ENCODE assay signal across 11 cellular contexts in the genomic region with DNA sequence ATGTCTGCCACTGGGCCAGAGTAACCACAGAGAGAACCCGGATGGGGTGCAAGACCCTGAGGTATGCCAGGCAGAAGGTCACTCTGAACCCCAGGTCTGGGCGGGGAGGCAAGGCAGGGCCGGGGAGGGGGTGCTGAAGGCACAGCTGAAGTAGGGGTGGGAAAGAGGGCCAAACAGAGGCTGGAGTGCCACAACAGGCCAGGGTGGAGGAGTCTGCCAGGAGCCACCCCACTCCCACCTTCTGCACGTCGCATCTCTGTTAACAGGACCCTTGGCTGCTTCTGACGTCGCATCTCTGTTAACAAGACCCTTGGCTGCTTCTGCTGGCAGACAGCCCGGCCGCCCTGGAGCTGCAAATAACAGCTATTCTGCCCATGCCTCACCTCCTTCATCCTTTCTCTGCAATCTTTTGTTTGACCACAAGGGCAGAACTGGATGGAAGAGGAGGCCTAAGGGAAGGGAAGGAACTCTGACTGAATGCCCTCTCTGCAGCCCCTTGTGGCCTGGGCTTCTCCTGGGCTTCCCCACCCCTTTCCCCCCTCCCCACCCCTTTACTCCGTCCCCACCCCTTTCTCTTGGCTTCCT. TPM values are rescaled to one million over a fixed set of nuclear protein-coding genes. Genes with fewer than 3 reads are reported as not detected.
DNase-seq lines count a peak whose midpoint lies in the region; ATAC-seq and TF ChIP-seq lines count a peak whose summit lies in the region.
"Had no signal": no experiment of that assay in that cellular context is flagged by ENCODE, and none has a peak within 500 bp of the region (broad histone marks: within the 10 kb centered on the region; RNA-seq: fewer than 3 reads in every experiment).

No MANE protein-coding gene starts in this region.

- no peak overlapping the region for H3K27ac ChIP-seq in cardiac muscle cell
- no peak overlapping the region for H3K27ac ChIP-seq in thoracic aorta
- H3K27ac ChIP-seq in upper lobe of right lung, result no peak overlapping the region
- H3K27ac ChIP-seq: Peyer's patch had no signal

- H3K27me3 ChIP-seq in cardiac muscle cell (no peaks in the 10 kb centered on the region), thoracic aorta (replicated peaks; ENCODE audit: insufficient read depth) (no peaks in the 10 kb centered on the region), upper lobe of right lung (no peaks in the 10 kb centered on the region)
- H3K27me3 ChIP-seq: Peyer's patch had no signal

- ATAC-seq in thoracic aorta (ENCODE audit: insufficient number of reproducible peaks, low FRiP score, low read depth) (no peak), GM19467 (IDR thresholded peaks at IDR 0.05; ENCODE audit: unreplicated experiment) (no peak), upper lobe of right lung (no peak)

- H3K9me3 ChIP-seq in cardiac muscle cell (ENCODE audit: low read depth) (no peaks in the 10 kb centered on the region), thoracic aorta (no peaks in the 10 kb centered on the region), upper lobe of right lung (no peaks in the 10 kb centered on the region)
- H3K9me3 ChIP-seq: Peyer's patch had no signal

- H3K4me3 ChIP-seq in cardiac muscle cell, result no peak overlapping the region
- no peak overlapping the region for H3K4me3 ChIP-seq in thoracic aorta
- no peak overlapping the region for H3K4me3 ChIP-seq in upper lobe of right lung
- H3K4me3 ChIP-seq: Peyer's patch had no signal

- peak; percentile 45 for DNase-seq in SIG-M5 treated with dmso at 0.1 percent for 504 hours (lab: John Stamatoyannopoulos, UW; ENCODE audit: unreplicated experiment)
- DNase-seq in SIG-M5 (lab: John Stamatoyannopoulos, UW), result no peak
- peak; percentile 52 for DNase-seq in RPMI8226
- peak; percentile 45 to 70 for DNase-seq in cardiac muscle cell (ENCODE audit: low read depth in 1 of 2, low spot score in 1 of 2)
- no peak for DNase-seq in thoracic aorta (ENCODE audit: low spot score)
- no peak for DNase-seq in upper lobe of right lung
- DNase-seq in activated T-cell treated with anti-CD3 and anti-CD28 coated beads, Interleukin-2, amount 50 U/mL, for 48 hours, result no peak
- DNase-seq: CD8-positive, alpha-beta memory T cell; naive B cell had no signal

- H3K4me1 ChIP-seq in cardiac muscle cell (ENCODE audit: low read depth) (no peaks in the 10 kb centered on the region), thoracic aorta (ENCODE audit: control insufficient read depth in 1 of 2, low read depth in 2 of 2) (no peaks in the 10 kb centered on the region), upper lobe of right lung (no peaks in the 10 kb centered on the region)
- H3K4me1 ChIP-seq: Peyer's patch had no signal

- intact Hi-C loops in upper lobe of right lung (cut with DNase I), result no loop called here

- peak; percentile 45 for TF ChIP-seq CTCF in cardiac muscle cell (IDR thresholded peaks at IDR 0.05; ENCODE audit: low read depth, low read length)
- TF ChIP-seq CTCF in thoracic aorta (IDR thresholded peaks at IDR 0.05), result peak; percentile 17
- TF ChIP-seq CTCF in upper lobe of right lung (IDR thresholded peaks at IDR 0.05), result no peak

- no peaks in the 10 kb centered on the region for H3K36me3 ChIP-seq in cardiac muscle cell
- H3K36me3 ChIP-seq in thoracic aorta, result no peaks in the 10 kb centered on the region
- H3K36me3 ChIP-seq in upper lobe of right lung, result no peaks in the 10 kb centered on the region
- H3K36me3 ChIP-seq: Peyer's patch had no signal

RNA-seq across cellular contexts. Expression of a gene that starts 20.6 kb away (rescaled TPM):
- total RNA-seq in cardiac muscle cell, result 24.9 and 42.4 TPM in 2 replicates
- 19.3 and 33.5 TPM in 2 replicates for polyA plus RNA-seq in cardiac muscle cell
- 100 to 1,000 TPM; 233 to 328 TPM for total RNA-seq in thoracic aorta
- total RNA-seq in upper lobe of right lung, result 32.9 TPM

RNA-seq across cellular contexts. Expression of a gene that starts 48.2 kb away (rescaled TPM):
- total RNA-seq in cardiac muscle cell (35.3 and 35.7 TPM in 2 replicates), thoracic aorta (10 to 100 TPM; 15.8 to 17.4 TPM), upper lobe of right lung (15.0 TPM)
- polyA plus RNA-seq in cardiac muscle cell, result 27.1 and 41.4 TPM in 2 replicates

Comparison
In these comparisons a context has a peak if more than half of its experiments do, and no peak if none do; other contexts are left out.
1. DNase-seq: peak in SIG-M5 treated with dmso at 0.1 percent for 504 hours (single experiment), RPMI8226 (single experiment) and cardiac muscle cell (2 of 2); none in SIG-M5 (single experiment), thoracic aorta (single experiment), upper lobe of right lung (single experiment) and activated T-cell treated with anti-CD3 and anti-CD28 coated beads, Interleukin-2, amount 50 U/mL, for 48 hours (0 of 2).